8 cellular contexts compared by ENCODE assay signal in the genomic region with DNA sequence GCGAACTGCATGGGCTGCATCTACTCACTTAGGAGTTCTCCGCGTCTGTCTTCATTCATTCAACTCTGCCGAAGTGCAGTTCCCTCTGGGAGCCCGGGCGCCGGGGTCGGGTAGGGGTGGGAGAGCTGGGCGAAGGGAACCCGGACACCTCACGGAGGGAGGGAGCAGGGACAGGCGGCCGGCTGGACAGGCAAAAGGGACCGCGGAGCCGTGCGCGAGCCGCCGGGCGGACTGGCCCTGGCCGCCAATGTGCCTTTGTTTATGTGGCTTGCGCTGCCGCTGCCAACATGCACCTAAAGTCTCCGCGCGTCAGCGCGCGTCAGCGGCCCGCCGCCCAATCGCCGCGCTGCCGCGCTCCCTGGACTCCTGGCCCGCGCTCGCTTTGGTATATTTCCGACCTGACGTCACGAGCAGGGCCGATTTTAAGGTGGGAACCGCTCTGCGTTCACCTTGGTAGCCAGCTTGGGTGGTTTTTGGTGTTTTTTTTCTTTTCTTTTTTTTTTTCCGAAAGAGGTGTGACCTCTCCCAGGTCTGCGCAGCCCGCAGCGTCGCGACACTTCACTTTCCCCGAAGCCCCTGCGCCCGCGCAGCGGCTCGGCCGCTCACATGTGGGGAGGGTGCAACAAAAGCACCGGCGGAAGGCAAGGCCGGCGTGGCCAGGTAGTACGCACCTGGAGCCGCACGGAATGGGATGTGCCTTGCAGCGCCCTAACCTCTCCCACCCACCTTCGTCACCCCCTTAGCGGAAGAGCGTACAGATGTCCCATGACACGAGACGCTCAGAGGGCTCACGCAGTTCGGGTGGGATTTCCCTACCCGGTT. TPM values are rescaled to one million over a fixed set of nuclear protein-coding genes. Genes with fewer than 3 reads are reported as not detected.
DNase-seq lines count a peak whose midpoint lies in the region; ATAC-seq and TF ChIP-seq lines count a peak whose summit lies in the region.

A gene (minus strand): TSS at position 270 of the 822 bp plus-strand sequence. CDS start 2,535 bp downstream, outside the sequence.

- ATAC-seq in GM21526 (IDR thresholded peaks at IDR 0.05; ENCODE audit: low FRiP score, unreplicated experiment): peak; percentile 77
- peak; percentile 62 for ATAC-seq in PC-3
- ATAC-seq in activated T-cell treated with anti-CD3 and anti-CD28 coated beads, Interleukin-2, amount 50 U/mL, for 4 hours: peak; percentile 69 to 71

- no TSS peak for BruUV-seq in PC-3 (replicated peaks; lab: Mats Ljungman, UMichigan)

- H4K20me1 ChIP-seq in PC-3 (ENCODE audit: low read length): peaks cover 25% of the 10 kb centered on the region

- peak within 1 kb of the TSS; percentile 90 for H3K4me3 ChIP-seq in HUES64 (ENCODE audit: low read length)
- H3K4me3 ChIP-seq in PC-3 (ENCODE audit: low read length): peak within 1 kb of the TSS; percentile 95
- peak within 1 kb of the TSS; percentile 71 to 81 for H3K4me3 ChIP-seq in esophagus (ENCODE audit: low read depth in 1 of 2, low read length in 2 of 2)
- peak within 1 kb of the TSS; percentile 84 to 89 for H3K4me3 ChIP-seq in muscle layer of duodenum (ENCODE audit: low read depth in 1 of 2, low read length in 2 of 2)

- peak within 1 kb of the TSS; percentile 97 for H3K4me3 Mint-ChIP-seq in activated T-cell treated with anti-CD3 and anti-CD28 coated beads, Interleukin-2, amount 50 U/mL, for 4 hours

- H3K27me3 Mint-ChIP-seq in activated T-cell treated with anti-CD3 and anti-CD28 coated beads, Interleukin-2, amount 50 U/mL, for 4 hours (ENCODE audit: low read depth): peaks cover 12% of the 10 kb centered on the region

- peak within 1 kb of the TSS; percentile 84 for H2AFZ ChIP-seq in PC-3 (ENCODE audit: low read length)

- CTCF ChIA-PET in PC-3 (lab: Charles Lee): no interaction called here

- WGBS in HUES64: under 1% methylated on average over 76 of the region's 76 CpGs
- 0 to 1% methylated on average over 76 of the region's 76 CpGs for WGBS in esophagus, 2 donors

- no peaks in the 10 kb centered on the region for H3F3A ChIP-seq in PC-3 (ENCODE audit: low read length, unreplicated experiment)

- peak within 1 kb of the TSS; percentile 48; the same call in 1 of the 2 replicates for H3K27ac ChIP-seq in HUES64 (ENCODE audit: low read depth, low read length)
- H3K27ac ChIP-seq in PC-3 (ENCODE audit: low read length): peak within 1 kb of the TSS; percentile 97
- H3K27ac ChIP-seq in esophagus (ENCODE audit: low read depth in 2 of 2, low read length in 1 of 2): peak within 1 kb of the TSS; percentile 97 to 99
- H3K27ac ChIP-seq in muscle layer of duodenum (ENCODE audit: low read length): peak within 1 kb of the TSS; percentile 99

- H3K79me2 ChIP-seq in PC-3 (ENCODE audit: low read length): no peaks in the 10 kb centered on the region

- POLR2A ChIA-PET in PC-3 (lab: Charles Lee; ENCODE audit: unreplicated experiment): no interaction called here

- DNase-seq in DMS 273 (lab: John Stamatoyannopoulos, UW; ENCODE audit: unreplicated experiment): peak; percentile 94
- DNase-seq in PC-3: peak; percentile 90
- DNase-seq in activated T-cell treated with anti-CD3 and anti-CD28 coated beads, Interleukin-2, amount 50 U/mL, for 4 hours: peak; percentile 89
- DNase-seq in stimulated activated CD8-positive, alpha-beta memory T cell treated with anti-CD3 and anti-CD28 coated beads, Interleukin-7, amount 100 ng/mL, for 4 hours (ENCODE audit: low read depth in 2 of 2): peak; percentile 85 to 89

- no peak for TF ChIP-seq CTCF in PC-3 (conservative IDR thresholded peaks at IDR 0.05; ENCODE audit: low read depth, low read length)

- H3K36me3 ChIP-seq in HUES64 (ENCODE audit: insufficient read depth, low read length) (no peaks in the 10 kb centered on the region), PC-3 (ENCODE audit: low read depth, low read length) (no peaks in the 10 kb centered on the region), esophagus (ENCODE audit: control insufficient read depth in 2 of 2, insufficient read depth in 2 of 2, low read length in 1 of 2) (peaks cover 0 to 13% of the 10 kb centered on the region in 2 donors), muscle layer of duodenum (ENCODE audit: control insufficient read depth in 1 of 2, insufficient read depth in 2 of 2, low read length in 2 of 2) (peaks cover 7 to 32% of the 10 kb centered on the region in 2 donors)

- H3K27me3 ChIP-seq in HUES64 (ENCODE audit: insufficient read depth, low read length) (peaks cover 63% of the 10 kb centered on the region), PC-3 (ENCODE audit: low read length) (no peaks in the 10 kb centered on the region), esophagus (ENCODE audit: control insufficient read depth in 1 of 2, insufficient read depth in 2 of 2, low read length in 2 of 2) (no peaks in the 10 kb centered on the region), muscle layer of duodenum (ENCODE audit: low read depth, low read length) (peaks cover 9% of the 10 kb centered on the region)

- H3K9me2 ChIP-seq in PC-3 (replicated peaks; ENCODE audit: low read length): no peaks in the 10 kb centered on the region

- H3K4me2 ChIP-seq in PC-3 (ENCODE audit: low read length): peak within 1 kb of the TSS; percentile 99

- H3K9ac ChIP-seq in HUES64 (ENCODE audit: low read depth, low read length): peak within 1 kb of the TSS; percentile 70
- peak within 1 kb of the TSS; percentile 99 for H3K9ac ChIP-seq in PC-3 (ENCODE audit: low read length)

- peaks cover 25% of the 10 kb centered on the region for H3K36me3 Mint-ChIP-seq in activated T-cell treated with anti-CD3 and anti-CD28 coated beads, Interleukin-2, amount 50 U/mL, for 4 hours (ENCODE audit: insufficient read depth)

- H3K4me1 ChIP-seq in HUES64 (ENCODE audit: insufficient read depth, low read length) (peaks cover 5% of the 10 kb centered on the region; the same call in 1 of the 2 replicates), PC-3 (ENCODE audit: insufficient read depth, low read length) (peaks cover 14% of the 10 kb centered on the region; the same call in 1 of the 2 replicates), esophagus (ENCODE audit: control insufficient read depth in 2 of 2, insufficient read depth in 2 of 2, low read length in 1 of 2) (no peaks in the 10 kb centered on the region), muscle layer of duodenum (ENCODE audit: control insufficient read depth in 1 of 2, insufficient read depth in 2 of 2, low read length in 2 of 2) (peaks cover 0 to 4% of the 10 kb centered on the region in 2 donors)

- intact Hi-C loops in PC-3 (cut with micrococcal nuclease): loop anchor here (1.0 to 5.0 kb wide), 5 partner anchors 9 to 617 kb away; no protein-coding TSS in a partner anchor

- H3K4me1 Mint-ChIP-seq in activated T-cell treated with anti-CD3 and anti-CD28 coated beads, Interleukin-2, amount 50 U/mL, for 4 hours (ENCODE audit: low read depth): peaks cover 53% of the 10 kb centered on the region

- H3K9me3 ChIP-seq in HUES64 (ENCODE audit: insufficient read depth, low read depth, low read length) (no peaks in the 10 kb centered on the region), PC-3 (ENCODE audit: low read length) (no peaks in the 10 kb centered on the region), esophagus (ENCODE audit: control insufficient read depth in 2 of 2, insufficient read depth in 1 of 2, low read depth in 1 of 2, low read length in 1 of 2) (peaks cover 0 to 2% of the 10 kb centered on the region in 2 donors), muscle layer of duodenum (ENCODE audit: control insufficient read depth in 1 of 2, low read length in 2 of 2) (no peaks in the 10 kb centered on the region)

- no peaks in the 10 kb centered on the region for H3K9me3 Mint-ChIP-seq in activated T-cell treated with anti-CD3 and anti-CD28 coated beads, Interleukin-2, amount 50 U/mL, for 4 hours

RNA-seq across cellular contexts. Expression of the gene that starts here (rescaled TPM):
- polyA plus RNA-seq in HUES64 (2013, experiment 1 of 2): 1.0 TPM
- polyA plus RNA-seq in HUES64 (2013, experiment 2 of 2): 1.3 TPM
- total RNA-seq in PC-3 (2014; rRNA removed): 12.0 and 13.8 TPM in 2 replicates
- 10 to 100 TPM; 27.8 to 29.7 (median 29.6) TPM for total RNA-seq in activated T-cell treated with anti-CD3 and anti-CD28 coated beads, Interleukin-2, amount 50 U/mL, for 4 hours
- polyA plus RNA-seq in esophagus: 1 to 10 TPM; 1.6 to 2.0 TPM

Comparison
In these comparisons a context has a peak if more than half of its experiments do, and no peak if none do; other contexts are left out.
1. Peak in every context shown above with its lines: DNase-seq, ATAC-seq, H3K4me3 ChIP-seq and H3K27ac ChIP-seq.
2. H3K27ac ChIP-seq: peak in every context shown above with its lines; median percentile 99 in muscle layer of duodenum; 98 in esophagus; 97 in PC-3; 48 in HUES64.